Comparison of ENCODE assay signal across 8 cellular contexts in the genomic region with DNA sequence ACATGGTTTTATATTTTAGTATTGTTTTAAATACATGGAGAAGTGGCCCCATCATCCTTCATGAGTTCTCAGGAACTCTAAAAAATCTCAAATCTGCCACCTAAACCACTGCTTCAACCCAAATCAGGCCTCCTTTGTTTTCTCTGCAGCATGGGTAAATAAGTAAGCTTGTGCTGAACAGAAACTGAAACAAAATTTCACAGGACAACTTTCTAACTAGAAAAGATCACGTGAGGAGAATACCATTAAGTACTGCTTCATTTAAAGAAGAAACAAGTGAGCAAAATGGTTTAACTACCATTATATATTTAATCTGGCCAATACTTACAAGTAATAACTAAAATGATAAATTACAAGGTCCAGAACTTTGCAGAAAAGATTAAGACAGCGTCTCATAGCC. TPM values are rescaled to one million over a fixed set of nuclear protein-coding genes. Genes with fewer than 3 reads are reported as not detected.
A peak's percentile ranks its signal among the peaks of the same experiment; 100 is the strongest.
DNase-seq lines count a peak whose midpoint lies in the region; ATAC-seq and TF ChIP-seq lines count a peak whose summit lies in the region.

No MANE protein-coding gene starts in this region.

- H3K9me3 ChIP-seq in duodenal mucosa (ENCODE audit: control insufficient read depth in 1 of 2, low read length in 2 of 2) (no peaks in the 10 kb centered on the region), subcutaneous abdominal adipose tissue (ENCODE audit: control insufficient read depth in 5 of 5, low read length in 5 of 5) (peaks cover 0 to 3% (median 0%) of the 10 kb centered on the region in 5 donors)

- H3K4me1 Mint-ChIP-seq in nephron progenitor cell = peaks cover 14% of the 10 kb centered on the region

- H3K4me1 ChIP-seq in duodenal mucosa (ENCODE audit: control insufficient read depth in 1 of 2, insufficient read depth in 2 of 2, low read length in 2 of 2) (peaks cover 8 to 18% of the 10 kb centered on the region in 2 donors), subcutaneous abdominal adipose tissue (ENCODE audit: control insufficient read depth in 5 of 5, insufficient read depth in 5 of 5, low read length in 5 of 5) (peaks cover 0 to 20% (median 11%) of the 10 kb centered on the region in 5 donors)

- peaks cover 0 to 5% of the 10 kb centered on the region in 2 donors for H3K36me3 ChIP-seq in duodenal mucosa (ENCODE audit: control insufficient read depth in 1 of 2, insufficient read depth in 2 of 2, low read length in 2 of 2)
- no peaks in the 10 kb centered on the region for H3K36me3 ChIP-seq in subcutaneous abdominal adipose tissue (ENCODE audit: control insufficient read depth in 5 of 5, insufficient read depth in 5 of 5, low read length in 5 of 5)

- peaks cover 54% of the 10 kb centered on the region for H3K27me3 Mint-ChIP-seq in nephron progenitor cell (ENCODE audit: low read depth, poor library complexity)

- peak overlapping the region; percentile 76 for H3K9ac ChIP-seq in duodenal mucosa (ENCODE audit: low read depth in 1 of 2, low read length in 2 of 2)
- H3K9ac ChIP-seq in subcutaneous abdominal adipose tissue (ENCODE audit: low read length in 5 of 5) = no peak overlapping the region

- peak; percentile 75 for DNase-seq in GM12865 (ENCODE audit: low read depth)
- DNase-seq in nephron progenitor cell = no peak
- no peak for DNase-seq in RKO (ENCODE audit: low spot score)
- no peak for DNase-seq in mesenteric fat pad (ENCODE audit: low spot score)

- H3K27me3 ChIP-seq in duodenal mucosa (ENCODE audit: control insufficient read depth in 1 of 2, insufficient read depth in 2 of 2, low read length in 2 of 2) (no peaks in the 10 kb centered on the region), subcutaneous abdominal adipose tissue (ENCODE audit: control insufficient read depth in 5 of 5, insufficient read depth in 4 of 5, low read length in 5 of 5) (peaks cover 0 to 3% (median 0%) of the 10 kb centered on the region in 5 donors)

- peak; percentile 55 for ATAC-seq in GM21367 (IDR thresholded peaks at IDR 0.05; ENCODE audit: unreplicated experiment)
- peak; percentile 52 for ATAC-seq in HG03571 (IDR thresholded peaks at IDR 0.05; ENCODE audit: unreplicated experiment)

- H3K36me3 Mint-ChIP-seq in nephron progenitor cell (ENCODE audit: low read depth) = no peaks in the 10 kb centered on the region

- H3K27ac Mint-ChIP-seq in nephron progenitor cell = no peak overlapping the region

- H3K27ac ChIP-seq in duodenal mucosa (ENCODE audit: low read depth, low read length) = no peak overlapping the region
- no peak overlapping the region for H3K27ac ChIP-seq in subcutaneous abdominal adipose tissue (ENCODE audit: low read depth, low read length)

- H3K4me3 ChIP-seq in GM12865 (ENCODE audit: low read depth, low read length) = peak overlapping the region; percentile 84
- H3K4me3 ChIP-seq in duodenal mucosa (ENCODE audit: low read depth in 1 of 2, low read length in 2 of 2) = peak overlapping the region; percentile 86 to 87
- H3K4me3 ChIP-seq in subcutaneous abdominal adipose tissue (ENCODE audit: low read depth in 1 of 5, low read length in 5 of 5) = peak overlapping the region in 4 of 5 donors; percentile 15 to 74 (median 63)

- H3K9me3 Mint-ChIP-seq in nephron progenitor cell = no peaks in the 10 kb centered on the region

- H3K4me3 Mint-ChIP-seq in nephron progenitor cell = no peak overlapping the region

- TF ChIP-seq CTCF in GM12865 (IDR thresholded peaks at IDR 0.05; ENCODE audit: insufficient read depth, low read depth, low read length, missing control alignments) (no peak), nephron progenitor cell (IDR thresholded peaks at IDR 0.05) (no peak)

RNA-seq across cellular contexts. Expression of a gene that starts 2.5 kb away (rescaled TPM):
- total RNA-seq in mesenteric fat pad = 13.5 TPM

RNA-seq across cellular contexts. Expression of a gene that starts 39.6 kb away (rescaled TPM):
- total RNA-seq in mesenteric fat pad = 0.39 TPM

Comparison
In these comparisons a context has a peak if more than half of its experiments do, and no peak if none do; other contexts are left out.
1. H3K9ac ChIP-seq: peak in duodenal mucosa (2 of 2); none in subcutaneous abdominal adipose tissue (0 of 5).
2. Peak in every context shown above with its lines, with median percentiles within 50 percentile points of each other: H3K4me3 ChIP-seq.